Comparison of ENCODE assay signal across 1 cellular context in genomic region chr10:122282253-122282671, GRCh38.
TF ChIP-seq lines count a peak whose summit lies in the region.

No MANE protein-coding gene starts in this region.

TF ChIP-seq in HepG2, 621 proteins besides CTCF, POLR2A, EP300 and RAD21:
- TF ChIP-seq ZNF235 (CRISPR knock-in tag; IDR thresholded peaks at IDR 0.05; ENCODE audit: borderline replicate concordance) (no peak), CHD2 (IDR thresholded peaks at IDR 0.05; ENCODE audit: low read depth, low read length) (no peak), RNF2 (conservative IDR thresholded peaks at IDR 0.05; ENCODE audit: low read depth) (no peak), ZBTB43 (CRISPR knock-in tag; conservative IDR thresholded peaks at IDR 0.05) (no peak), GTF3A (CRISPR knock-in tag; conservative IDR thresholded peaks at IDR 0.05) (no peak), KAT7 (CRISPR knock-in tag; IDR thresholded peaks at IDR 0.05; ENCODE audit: borderline replicate concordance) (no peak), ZNF276 (CRISPR knock-in tag; IDR thresholded peaks at IDR 0.05; ENCODE audit: low read depth) (no peak), ZNF331 (CRISPR knock-in tag; IDR thresholded peaks at IDR 0.05) (no peak), POGZ (CRISPR knock-in tag; IDR thresholded peaks at IDR 0.05) (no peak), ZBTB3 (CRISPR knock-in tag; IDR thresholded peaks at IDR 0.05; ENCODE audit: borderline replicate concordance, low read depth) (no peak), HES4 (CRISPR knock-in tag; IDR thresholded peaks at IDR 0.05; ENCODE audit: borderline replicate concordance) (no peak)
